ENCODE assay signal across 14 cellular contexts in the genomic region with DNA sequence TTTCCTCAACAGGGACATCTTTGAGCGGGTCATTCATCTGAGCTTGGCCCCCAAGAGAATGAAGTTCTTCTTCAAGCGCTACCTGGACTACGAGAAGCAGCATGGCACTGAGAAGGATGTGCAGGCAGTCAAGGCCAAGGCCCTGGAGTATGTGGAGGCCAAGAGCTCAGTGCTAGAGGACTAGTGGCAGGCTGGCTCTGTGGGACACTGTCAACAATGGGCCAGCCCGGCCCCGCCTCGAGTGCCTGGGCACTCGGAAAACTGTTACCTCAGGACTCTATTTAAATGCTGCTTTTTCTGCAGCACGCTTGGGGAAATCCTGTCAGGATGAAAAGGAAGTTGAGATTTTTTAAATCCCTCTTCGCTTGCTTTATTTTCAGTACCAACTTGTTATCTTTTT. TPM values are rescaled to one million over a fixed set of nuclear protein-coding genes. Genes with fewer than 3 reads are reported as not detected.
A peak's percentile ranks its signal among the peaks of the same experiment; 100 is the strongest.
DNase-seq lines count a peak whose midpoint lies in the region; ATAC-seq and TF ChIP-seq lines count a peak whose summit lies in the region.
"Had no signal": no experiment of that assay in that cellular context is flagged by ENCODE, and none has a peak within 500 bp of the region (broad histone marks: within the 10 kb centered on the region; RNA-seq: fewer than 3 reads in every experiment).

No MANE protein-coding gene starts in this region.

- H3K4me3 ChIP-seq in CD4-positive, alpha-beta memory T cell (ENCODE audit: low read length in 2 of 2): no peak overlapping the region

- H3K36me3 Mint-ChIP-seq in CD4-positive, alpha-beta memory T cell: peaks cover 56 to 86% of the 10 kb centered on the region in 2 donors
- peaks cover 67% of the 10 kb centered on the region for H3K36me3 Mint-ChIP-seq in activated CD8-positive, alpha-beta T cell treated with anti-CD3 and anti-CD28 coated beads for 36 hours (ENCODE audit: low read depth)
- H3K36me3 Mint-ChIP-seq in stimulated activated effector memory CD8-positive, alpha-beta T cell treated with anti-CD3 and anti-CD28 coated beads, Interleukin-12 subunit alpha, Interleukin-12 subunit beta, amount 100 ng/mL, for 72 hours: peaks cover 97% of the 10 kb centered on the region

- H3K9me3 Mint-ChIP-seq in CD4-positive, alpha-beta memory T cell: no peaks in the 10 kb centered on the region
- no peaks in the 10 kb centered on the region for H3K9me3 Mint-ChIP-seq in activated CD8-positive, alpha-beta T cell treated with anti-CD3 and anti-CD28 coated beads for 36 hours
- no peaks in the 10 kb centered on the region for H3K9me3 Mint-ChIP-seq in stimulated activated effector memory CD8-positive, alpha-beta T cell treated with anti-CD3 and anti-CD28 coated beads, Interleukin-12 subunit alpha, Interleukin-12 subunit beta, amount 100 ng/mL, for 72 hours

- intact Hi-C loops in CD4-positive, alpha-beta memory T cell (cut with micrococcal nuclease): no loop called here
- intact Hi-C loops in activated CD8-positive, alpha-beta T cell treated with anti-CD3 and anti-CD28 coated beads for 36 hours (cut with micrococcal nuclease): no loop called here

- POLR2A ChIA-PET in CD4-positive, alpha-beta memory T cell (lab: Charles Lee; ENCODE audit: partially characterized antibody): interaction anchor here (1.0 to 1.1 kb wide), 2 partner anchors 27 to 29 kb away, joined by 3 read pairs; no protein-coding TSS in a partner anchor
- POLR2A ChIA-PET in activated CD8-positive, alpha-beta T cell treated with anti-CD3 and anti-CD28 coated beads for 36 hours (lab: Charles Lee): interaction anchor here (0.9 to 1.7 kb wide), 2 partner anchors 9 to 26 kb away, joined by 3 to 5 read pairs; no protein-coding TSS in a partner anchor

- DNase-seq in CD4-positive, alpha-beta memory T cell: no peak
- DNase-seq in activated CD8-positive, alpha-beta T cell treated with anti-CD3 and anti-CD28 coated beads for 36 hours: no peak
- no peak for DNase-seq in stimulated activated effector memory CD8-positive, alpha-beta T cell treated with anti-CD3 and anti-CD28 coated beads, Interleukin-12 subunit alpha, Interleukin-12 subunit beta, amount 100 ng/mL, for 72 hours (ENCODE audit: low spot score in 2 of 2)
- no peak for DNase-seq in stimulated activated CD4-positive, alpha-beta T cell treated with anti-CD3 and anti-CD28 coated beads, Interleukin-4, amount 100 ng/mL, for 1 hour
- DNase-seq in dermis blood vessel endothelial cell: no peak
- DNase-seq: amygdala; stimulated activated CD4-positive, alpha-beta T cell treated with anti-CD3 and anti-CD28 coated beads, Interleukin-1b, Interleukin-23, amount 100 ng/mL, for 48 hours had no signal

- no peak overlapping the region for H3K4me3 Mint-ChIP-seq in CD4-positive, alpha-beta memory T cell
- no peak overlapping the region for H3K4me3 Mint-ChIP-seq in activated CD8-positive, alpha-beta T cell treated with anti-CD3 and anti-CD28 coated beads for 36 hours
- no peak overlapping the region for H3K4me3 Mint-ChIP-seq in stimulated activated effector memory CD8-positive, alpha-beta T cell treated with anti-CD3 and anti-CD28 coated beads, Interleukin-12 subunit alpha, Interleukin-12 subunit beta, amount 100 ng/mL, for 72 hours

- CTCF ChIA-PET in CD4-positive, alpha-beta memory T cell (lab: Charles Lee; ENCODE audit: partially characterized antibody): interaction anchor here (1.1 to 1.5 kb wide), 3 partner anchors 28 to 40 kb away, joined by 3 to 5 read pairs (median 3); no protein-coding TSS in a partner anchor
- CTCF ChIA-PET in activated CD8-positive, alpha-beta T cell treated with anti-CD3 and anti-CD28 coated beads for 36 hours (lab: Charles Lee): no interaction called here

- no peaks in the 10 kb centered on the region for H3K9me3 ChIP-seq in CD4-positive, alpha-beta memory T cell (ENCODE audit: control insufficient read depth in 1 of 2, low read length in 2 of 2)

- peaks cover 61% of the 10 kb centered on the region for H3K36me3 ChIP-seq in CD4-positive, alpha-beta memory T cell (ENCODE audit: insufficient read depth, low read length)

- ATAC-seq in activated CD8-positive, alpha-beta T cell treated with anti-CD3 and anti-CD28 coated beads for 36 hours: no peak
- no peak for ATAC-seq in stimulated activated effector memory CD8-positive, alpha-beta T cell treated with anti-CD3 and anti-CD28 coated beads, Interleukin-12 subunit alpha, Interleukin-12 subunit beta, amount 100 ng/mL, for 72 hours
- ATAC-seq in GM19397 (IDR thresholded peaks at IDR 0.05; ENCODE audit: unreplicated experiment) (no peak), GM19395 (IDR thresholded peaks at IDR 0.05; ENCODE audit: unreplicated experiment) (no peak)
- ATAC-seq: HCT116 had no signal

- H3K27me3 ChIP-seq in CD4-positive, alpha-beta memory T cell (ENCODE audit: insufficient read depth, low read length): no peaks in the 10 kb centered on the region
- H3K27me3 ChIP-seq in layer of hippocampus (ENCODE audit: control insufficient read depth, insufficient read depth, low read length): no peaks in the 10 kb centered on the region

- peak overlapping the region in 4 of 7 donors; percentile 37 to 81 (median 72) for H3K27ac Mint-ChIP-seq in CD4-positive, alpha-beta memory T cell
- peak overlapping the region; percentile 46 for H3K27ac Mint-ChIP-seq in activated CD8-positive, alpha-beta T cell treated with anti-CD3 and anti-CD28 coated beads for 36 hours
- peak overlapping the region; percentile 94 for H3K27ac Mint-ChIP-seq in stimulated activated effector memory CD8-positive, alpha-beta T cell treated with anti-CD3 and anti-CD28 coated beads, Interleukin-12 subunit alpha, Interleukin-12 subunit beta, amount 100 ng/mL, for 72 hours

- no peak for TF ChIP-seq CTCF in activated CD8-positive, alpha-beta T cell treated with anti-CD3 and anti-CD28 coated beads for 36 hours (IDR thresholded peaks at IDR 0.05)

- H3K4me1 ChIP-seq in CD4-positive, alpha-beta memory T cell (ENCODE audit: insufficient read depth, low read length): peaks cover 33% of the 10 kb centered on the region

- H3K27me3 Mint-ChIP-seq in CD4-positive, alpha-beta memory T cell: no peaks in the 10 kb centered on the region
- H3K27me3 Mint-ChIP-seq in activated CD8-positive, alpha-beta T cell treated with anti-CD3 and anti-CD28 coated beads for 36 hours: no peaks in the 10 kb centered on the region

- H3K27ac ChIP-seq in CD4-positive, alpha-beta memory T cell (ENCODE audit: low read depth, low read length): no peak overlapping the region
- H3K27ac ChIP-seq in layer of hippocampus (ENCODE audit: low read depth, low read length): peak overlapping the region; percentile 80

- H3K4me1 Mint-ChIP-seq in CD4-positive, alpha-beta memory T cell: peaks cover 22 to 53% (median 38%) of the 10 kb centered on the region in 4 donors
- peaks cover 17% of the 10 kb centered on the region for H3K4me1 Mint-ChIP-seq in activated CD8-positive, alpha-beta T cell treated with anti-CD3 and anti-CD28 coated beads for 36 hours (ENCODE audit: low read depth)
- H3K4me1 Mint-ChIP-seq in stimulated activated effector memory CD8-positive, alpha-beta T cell treated with anti-CD3 and anti-CD28 coated beads, Interleukin-12 subunit alpha, Interleukin-12 subunit beta, amount 100 ng/mL, for 72 hours: peaks cover 45% of the 10 kb centered on the region

RNA-seq across cellular contexts. Expression of a gene that starts 6.8 kb away (rescaled TPM):
- 10 to 100 TPM; 80.5 to 84.6 TPM for total RNA-seq in CD4-positive, alpha-beta memory T cell
- 10 to 100 TPM; 40.3 to 65.0 TPM for polyA plus RNA-seq in CD4-positive, alpha-beta memory T cell
- total RNA-seq in activated CD8-positive, alpha-beta T cell treated with anti-CD3 and anti-CD28 coated beads for 36 hours: 1 to 10 TPM; 7.6 to 9.5 TPM
- 18.4 and 27.9 TPM in 2 replicates for total RNA-seq in dermis blood vessel endothelial cell
- total RNA-seq: SK-MEL-5 had no signal

RNA-seq across cellular contexts. Expression of a gene that starts 13.3 kb away (rescaled TPM):
- not detected for total RNA-seq in CD4-positive, alpha-beta memory T cell
- not detected for polyA plus RNA-seq in CD4-positive, alpha-beta memory T cell
- total RNA-seq in activated CD8-positive, alpha-beta T cell treated with anti-CD3 and anti-CD28 coated beads for 36 hours: not detected
- not detected in 2 replicates for total RNA-seq in dermis blood vessel endothelial cell
- total RNA-seq: glomerular endothelial cell, left lobe of liver, SK-MEL-5 had no signal

RNA-seq across cellular contexts. Expression of a gene that starts 33.7 kb away (rescaled TPM):
- total RNA-seq in CD4-positive, alpha-beta memory T cell: not detected
- polyA plus RNA-seq in CD4-positive, alpha-beta memory T cell: not detected
- not detected for total RNA-seq in activated CD8-positive, alpha-beta T cell treated with anti-CD3 and anti-CD28 coated beads for 36 hours
- total RNA-seq in dermis blood vessel endothelial cell: not detected in 2 replicates
- total RNA-seq: glomerular endothelial cell, left lobe of liver, SK-MEL-5 had no signal

RNA-seq across cellular contexts. Expression of a gene that starts 48.1 kb away (rescaled TPM):
- total RNA-seq in CD4-positive, alpha-beta memory T cell: under 1 TPM; 0.83 to 0.96 TPM
- polyA plus RNA-seq in CD4-positive, alpha-beta memory T cell: under 1 TPM; 0.76 to 0.82 TPM
- total RNA-seq in activated CD8-positive, alpha-beta T cell treated with anti-CD3 and anti-CD28 coated beads for 36 hours: 1 to 10 TPM; 1.7 to 1.9 TPM
- total RNA-seq in dermis blood vessel endothelial cell: 0.19 TPM in 1 of 2 replicates, not detected in the other

RNA-seq across cellular contexts. Expression of a gene that starts 48.9 kb away (rescaled TPM):
- 10 to 100 TPM; 37.8 to 45.0 TPM for total RNA-seq in CD4-positive, alpha-beta memory T cell
- polyA plus RNA-seq in CD4-positive, alpha-beta memory T cell: 10 to 100 TPM in 1 of 2 donors, 1 to 10 TPM in 1; 2.5 to 16.1 TPM
- total RNA-seq in activated CD8-positive, alpha-beta T cell treated with anti-CD3 and anti-CD28 coated beads for 36 hours: 10 to 100 TPM; 63.7 to 68.8 TPM
- 41.5 and 50.5 TPM in 2 replicates for total RNA-seq in dermis blood vessel endothelial cell
